10 cellular contexts compared by ENCODE assay signal in the genomic region with DNA sequence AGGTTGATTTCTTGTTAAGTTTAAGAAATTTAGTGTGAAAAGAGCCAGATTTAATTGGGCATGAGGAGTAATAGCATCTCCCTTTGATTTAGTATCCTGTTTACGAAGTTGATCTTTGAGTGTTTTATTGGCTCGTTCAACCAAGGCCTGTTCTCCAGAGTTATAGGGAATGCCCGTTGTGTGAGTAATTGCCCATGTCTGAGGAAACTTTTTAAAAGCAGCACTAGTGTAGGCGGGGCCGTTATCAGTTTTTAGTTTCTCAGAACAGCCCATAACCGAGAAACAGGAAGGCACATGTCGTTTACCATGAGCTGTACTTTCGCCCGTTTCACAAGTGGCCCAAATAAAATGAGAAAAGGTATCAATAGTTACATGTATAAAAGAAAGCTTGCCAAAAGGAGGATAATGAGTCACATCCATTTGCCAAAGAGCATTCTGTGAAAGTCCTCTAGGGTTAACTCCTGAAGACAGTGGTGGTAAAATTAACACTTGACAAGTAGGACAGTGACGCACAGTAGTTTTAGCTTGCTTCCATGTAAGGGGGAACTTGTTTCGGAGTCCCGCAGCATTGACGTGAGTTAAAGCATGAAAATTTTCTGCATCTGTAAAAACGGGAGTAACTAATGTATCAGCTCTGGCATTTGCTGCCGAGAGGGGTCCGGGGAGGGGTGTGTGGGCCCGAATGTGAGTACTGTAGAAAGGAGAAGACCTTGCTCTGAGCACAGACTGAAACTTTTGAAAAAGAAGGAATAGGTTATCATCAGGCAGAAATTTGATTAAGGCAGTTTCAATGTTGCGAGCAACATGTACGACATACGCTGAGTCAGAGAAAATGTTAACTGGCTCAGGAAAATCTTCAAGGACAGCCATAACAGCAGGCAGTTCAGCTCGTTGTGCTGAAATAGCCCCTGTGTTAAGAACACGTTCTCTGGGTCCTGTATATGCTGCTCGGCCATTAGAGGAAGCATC. TPM values are rescaled to one million over a fixed set of nuclear protein-coding genes. Genes with fewer than 3 reads are reported as not detected.
DNase-seq lines count a peak whose midpoint lies in the region; ATAC-seq and TF ChIP-seq lines count a peak whose summit lies in the region.
"Had no signal": no experiment of that assay in that cellular context is flagged by ENCODE, and none has a peak within 500 bp of the region (broad histone marks: within the 10 kb centered on the region; RNA-seq: fewer than 3 reads in every experiment).

No MANE protein-coding gene starts in this region.

- H3K27ac ChIP-seq in suprapubic skin = peak overlapping the region; percentile 84
- no peak overlapping the region for H3K27ac ChIP-seq in MM.1S (ENCODE audit: low read length)
- no peak overlapping the region for H3K27ac ChIP-seq in H9 (ENCODE audit: insufficient read length, low read depth, low read length)

- no peaks in the 10 kb centered on the region for H3K27me3 Mint-ChIP-seq in activated CD4-positive, alpha-beta T cell treated with anti-CD3 and anti-CD28 coated beads, Interleukin-2, amount 10 ng/mL, durations not matched to agents 7 days and 5 days
- no peaks in the 10 kb centered on the region for H3K27me3 Mint-ChIP-seq in activated T-helper 1 cell treated with anti-CD3 and anti-CD28 coated beads, Interleukin-12 subunit alpha, Interleukin-12 subunit beta, Interleukin-2, Interleukin-4 antibody, amounts not matched to agents 30 ng/mL and 10 ng/mL and 1 ng/mL, durations not matched to agents 14 hours and 24 hours and 36 hours (ENCODE audit: insufficient read depth)
- peaks cover 11% of the 10 kb centered on the region for H3K27me3 Mint-ChIP-seq in H9 (ENCODE audit: low read depth)

- intact Hi-C loops in activated T-helper 1 cell treated with anti-CD3 and anti-CD28 coated beads, Interleukin-12 subunit alpha, Interleukin-12 subunit beta, Interleukin-2, Interleukin-4 antibody, amounts not matched to agents 30 ng/mL and 10 ng/mL and 1 ng/mL, durations not matched to agents 14 hours and 24 hours and 36 hours (cut with micrococcal nuclease) = no loop called here
- intact Hi-C loops in left ventricle myocardium superior (cut with micrococcal nuclease) = no loop called here

- no peak overlapping the region for H2BK5ac ChIP-seq in H9 (ENCODE audit: insufficient read length, low read length)

- no peaks in the 10 kb centered on the region for H3K79me2 ChIP-seq in MM.1S (ENCODE audit: low read length)
- H3K79me2 ChIP-seq in H9 (ENCODE audit: insufficient read depth, low read length) = no peaks in the 10 kb centered on the region

- no peak overlapping the region for H3K4me3 Mint-ChIP-seq in activated CD4-positive, alpha-beta T cell treated with anti-CD3 and anti-CD28 coated beads, Interleukin-2, amount 10 ng/mL, durations not matched to agents 7 days and 5 days
- peak overlapping the region; percentile 74 for H3K4me3 Mint-ChIP-seq in activated T-helper 1 cell treated with anti-CD3 and anti-CD28 coated beads, Interleukin-12 subunit alpha, Interleukin-12 subunit beta, Interleukin-2, Interleukin-4 antibody, amounts not matched to agents 30 ng/mL and 10 ng/mL and 1 ng/mL, durations not matched to agents 14 hours and 24 hours and 36 hours
- no peak overlapping the region for H3K4me3 Mint-ChIP-seq in H9

- no peak overlapping the region for H2AFZ ChIP-seq in MM.1S (ENCODE audit: low read length)
- H2AFZ ChIP-seq in H9 (ENCODE audit: low read length) = no peak overlapping the region

- peak; percentile 52 for ATAC-seq in left ventricle myocardium superior

- no peak overlapping the region for H3K27ac Mint-ChIP-seq in activated CD4-positive, alpha-beta T cell treated with anti-CD3 and anti-CD28 coated beads, Interleukin-2, amount 10 ng/mL, durations not matched to agents 7 days and 5 days
- H3K27ac Mint-ChIP-seq in activated T-helper 1 cell treated with anti-CD3 and anti-CD28 coated beads, Interleukin-12 subunit alpha, Interleukin-12 subunit beta, Interleukin-2, Interleukin-4 antibody, amounts not matched to agents 30 ng/mL and 10 ng/mL and 1 ng/mL, durations not matched to agents 14 hours and 24 hours and 36 hours = peak overlapping the region; percentile 94
- no peak overlapping the region; a peak in 1 of 7 replicates for H3K27ac Mint-ChIP-seq in H9

- H3K79me1 ChIP-seq in H9 (ENCODE audit: insufficient read depth, low read depth, low read length, poor library complexity, severe bottlenecking) = no peaks in the 10 kb centered on the region

- H3K9me3 Mint-ChIP-seq in activated CD4-positive, alpha-beta T cell treated with anti-CD3 and anti-CD28 coated beads, Interleukin-2, amount 10 ng/mL, durations not matched to agents 7 days and 5 days = no peaks in the 10 kb centered on the region
- no peaks in the 10 kb centered on the region for H3K9me3 Mint-ChIP-seq in activated T-helper 1 cell treated with anti-CD3 and anti-CD28 coated beads, Interleukin-12 subunit alpha, Interleukin-12 subunit beta, Interleukin-2, Interleukin-4 antibody, amounts not matched to agents 30 ng/mL and 10 ng/mL and 1 ng/mL, durations not matched to agents 14 hours and 24 hours and 36 hours
- peaks cover 0 to 7% of the 10 kb centered on the region in 2 experiments; a peak in 4 of 5 replicates for H3K9me3 Mint-ChIP-seq in H9

- POLR2A ChIA-PET in activated CD4-positive, alpha-beta T cell treated with anti-CD3 and anti-CD28 coated beads, Interleukin-2, amount 10 ng/mL, durations not matched to agents 7 days and 5 days (lab: Charles Lee) = no interaction called here

- no peak for TF ChIP-seq POLR2A in suprapubic skin (IDR thresholded peaks at IDR 0.05)

- H3K56ac ChIP-seq in H9 (ENCODE audit: insufficient read length, low read depth, low read length) = no peak overlapping the region

- H3K23me2 ChIP-seq in H9 (ENCODE audit: insufficient read length, low read depth, low read length, poor library complexity, severe bottlenecking) = no peaks in the 10 kb centered on the region

- no peak overlapping the region for H4K91ac ChIP-seq in H9 (ENCODE audit: insufficient read length, low read depth, low read length)

- no peak overlapping the region for H3K4me3 ChIP-seq in suprapubic skin
- H3K4me3 ChIP-seq in MM.1S (ENCODE audit: low read length) = no peak overlapping the region

- H2BK120ac ChIP-seq in H9 (ENCODE audit: low read depth, low read length, poor library complexity, severe bottlenecking) = no peak overlapping the region

- no peaks in the 10 kb centered on the region for H4K20me1 ChIP-seq in MM.1S (ENCODE audit: insufficient read depth, low read length)
- no peaks in the 10 kb centered on the region for H4K20me1 ChIP-seq in H9 (ENCODE audit: control insufficient read depth, insufficient read depth, insufficient read length)

- no peak overlapping the region for H2BK15ac ChIP-seq in H9 (ENCODE audit: low read depth, low read length)

- CTCF ChIA-PET in activated CD4-positive, alpha-beta T cell treated with anti-CD3 and anti-CD28 coated beads, Interleukin-2, amount 10 ng/mL, durations not matched to agents 7 days and 5 days (lab: Charles Lee) = interaction anchor here (0.8 kb wide), 1 partner anchor 14 kb away, joined by 3 read pairs; no protein-coding TSS in a partner anchor

- H4K5ac ChIP-seq in H9 (ENCODE audit: insufficient read length, low read depth, low read length) = no peak overlapping the region

- TF ChIP-seq CTCF in suprapubic skin (IDR thresholded peaks at IDR 0.05) = no peak
- no peak for TF ChIP-seq CTCF in MM.1S (IDR thresholded peaks at IDR 0.05; ENCODE audit: low read length)
- no peak for TF ChIP-seq CTCF in H9 (conservative IDR thresholded peaks at IDR 0.05)

- H2AK5ac ChIP-seq in H9 (ENCODE audit: insufficient read length, low read length) = no peak overlapping the region

- H2BK12ac ChIP-seq in H9 (ENCODE audit: insufficient read length, low read depth, low read length) = no peak overlapping the region

- no peak for TF ChIP-seq EP300 in suprapubic skin (IDR thresholded peaks at IDR 0.05)

- H3K4ac ChIP-seq in H9 (ENCODE audit: low read depth, low read length) = no peak overlapping the region

- H3K9me2 ChIP-seq in MM.1S (replicated peaks; ENCODE audit: insufficient read depth, low read length) = no peaks in the 10 kb centered on the region

- no peak overlapping the region for H3T11ph ChIP-seq in H9 (ENCODE audit: low read length)

- peak; percentile 63 for DNase-seq in activated CD4-positive, alpha-beta T cell treated with anti-CD3 and anti-CD28 coated beads for 4 hours
- DNase-seq in activated CD4-positive, alpha-beta T cell treated with anti-CD3 and anti-CD28 coated beads, Interleukin-2, amount 10 ng/mL, durations not matched to agents 7 days and 5 days = no peak
- DNase-seq in activated T-helper 1 cell treated with anti-CD3 and anti-CD28 coated beads, Interleukin-12 subunit alpha, Interleukin-12 subunit beta, Interleukin-2, Interleukin-4 antibody, amounts not matched to agents 30 ng/mL and 10 ng/mL and 1 ng/mL, durations not matched to agents 14 hours and 24 hours and 36 hours (ENCODE audit: low spot score) = no peak
- DNase-seq in left ventricle myocardium superior = no peak
- DNase-seq in suprapubic skin (ENCODE audit: low spot score in 2 of 2) = no peak
- no peak for DNase-seq in MM.1S
- no peak for DNase-seq in H9
- DNase-seq in DMS114 treated with DMSO at 0.1 percent for 48 hours (lab: John Stamatoyannopoulos, UW; ENCODE audit: unreplicated experiment) = no peak
- DNase-seq: AML-193, NCI-H2171 had no signal

- H3K4me1 ChIP-seq in suprapubic skin = peaks cover 19% of the 10 kb centered on the region
- H3K4me1 ChIP-seq in MM.1S (ENCODE audit: low read length) = no peaks in the 10 kb centered on the region
- no peaks in the 10 kb centered on the region for H3K4me1 ChIP-seq in H9 (ENCODE audit: insufficient read depth, low read length)

- H3K18ac ChIP-seq in H9 (ENCODE audit: insufficient read length, low read depth, low read length) = no peak overlapping the region

- no peaks in the 10 kb centered on the region for H3K27me3 ChIP-seq in suprapubic skin
- H3K27me3 ChIP-seq in MM.1S (replicated peaks; ENCODE audit: insufficient read depth, low read length) = no peaks in the 10 kb centered on the region
- H3K27me3 ChIP-seq in H9 (ENCODE audit: insufficient read depth, low read length) = no peaks in the 10 kb centered on the region

- H3K36me3 Mint-ChIP-seq in activated CD4-positive, alpha-beta T cell treated with anti-CD3 and anti-CD28 coated beads, Interleukin-2, amount 10 ng/mL, durations not matched to agents 7 days and 5 days (ENCODE audit: low read depth) = no peaks in the 10 kb centered on the region
- peaks cover 42% of the 10 kb centered on the region for H3K36me3 Mint-ChIP-seq in activated T-helper 1 cell treated with anti-CD3 and anti-CD28 coated beads, Interleukin-12 subunit alpha, Interleukin-12 subunit beta, Interleukin-2, Interleukin-4 antibody, amounts not matched to agents 30 ng/mL and 10 ng/mL and 1 ng/mL, durations not matched to agents 14 hours and 24 hours and 36 hours (ENCODE audit: low read depth)
- H3K36me3 Mint-ChIP-seq in H9 (ENCODE audit: insufficient read depth in 1 of 3, low read depth in 3 of 3) = peaks cover 0 to 4% (median 0%) of the 10 kb centered on the region in 3 experiments; a peak in 3 of 7 replicates

- no peak overlapping the region for H3K14ac ChIP-seq in H9 (ENCODE audit: insufficient read depth, low read length)

- H3K9ac ChIP-seq in MM.1S (ENCODE audit: low read length) = no peak overlapping the region
- no peak overlapping the region for H3K9ac ChIP-seq in H9 (ENCODE audit: extremely low read depth, insufficient read length, low read length)

- H3K23ac ChIP-seq in H9 (ENCODE audit: insufficient read length, low read depth, low read length) = no peak overlapping the region

- no peaks in the 10 kb centered on the region for H3F3A ChIP-seq in MM.1S (ENCODE audit: insufficient read depth, low read length)

- H3K4me2 ChIP-seq in MM.1S (ENCODE audit: low read depth, low read length) = no peak overlapping the region
- no peak overlapping the region for H3K4me2 ChIP-seq in H9 (ENCODE audit: insufficient read depth, insufficient read length, low read length)

- peaks cover 4% of the 10 kb centered on the region for H3K4me1 Mint-ChIP-seq in activated CD4-positive, alpha-beta T cell treated with anti-CD3 and anti-CD28 coated beads, Interleukin-2, amount 10 ng/mL, durations not matched to agents 7 days and 5 days
- peaks cover 36% of the 10 kb centered on the region for H3K4me1 Mint-ChIP-seq in activated T-helper 1 cell treated with anti-CD3 and anti-CD28 coated beads, Interleukin-12 subunit alpha, Interleukin-12 subunit beta, Interleukin-2, Interleukin-4 antibody, amounts not matched to agents 30 ng/mL and 10 ng/mL and 1 ng/mL, durations not matched to agents 14 hours and 24 hours and 36 hours (ENCODE audit: low read depth)
- peaks cover 9 to 13% of the 10 kb centered on the region in 2 experiments for H3K4me1 Mint-ChIP-seq in H9

- H4K8ac ChIP-seq in H9 (replicated peaks; ENCODE audit: insufficient read length, low read depth, low read length) = no peak overlapping the region

- no peaks in the 10 kb centered on the region for H3K9me3 ChIP-seq in suprapubic skin
- H3K9me3 ChIP-seq in MM.1S (replicated peaks; ENCODE audit: insufficient read depth, low read length) = no peaks in the 10 kb centered on the region
- no peaks in the 10 kb centered on the region for H3K9me3 ChIP-seq in H9 (ENCODE audit: control insufficient read depth, low read depth, low read length)

- H2BK20ac ChIP-seq in H9 (ENCODE audit: low read depth, low read length, poor library complexity, severe bottlenecking) = no peak overlapping the region

- H3K36me3 ChIP-seq in suprapubic skin (peaks cover 10% of the 10 kb centered on the region), MM.1S (replicated peaks; ENCODE audit: insufficient read depth, low read length) (no peaks in the 10 kb centered on the region)

- WGBS in suprapubic skin = 31% methylated on average over 23 of the region's 23 CpGs
- WGBS in H9 (ENCODE audit: extremely low coverage, insufficient read length, low lambda C conversion rate) = no CpG with 5 or more reads among the region's 23 CpGs

RNA-seq across cellular contexts. Expression of gene KCTD5, which starts 18.5 kb away (rescaled TPM):
- total RNA-seq in activated CD4-positive, alpha-beta T cell treated with anti-CD3 and anti-CD28 coated beads, Interleukin-2, amount 10 ng/mL, durations not matched to agents 7 days and 5 days = 10 to 100 TPM; 31.6 to 34.4 TPM
- 63.9 and 69.6 TPM in 2 replicates for total RNA-seq in activated T-helper 1 cell treated with anti-CD3 and anti-CD28 coated beads, Interleukin-12 subunit alpha, Interleukin-12 subunit beta, Interleukin-2, Interleukin-4 antibody, amounts not matched to agents 30 ng/mL and 10 ng/mL and 1 ng/mL, durations not matched to agents 14 hours and 24 hours and 36 hours
- total RNA-seq in left ventricle myocardium superior (10.4 TPM), suprapubic skin (10 to 100 TPM; 46.3 to 84.4 (median 53.0) TPM), H9 (2021) (38.8 and 39.9 TPM in 2 replicates)

RNA-seq across cellular contexts. Expression of gene PRSS27, which starts 56.2 kb away (rescaled TPM):
- 1 to 10 TPM; 1.5 to 1.7 TPM for total RNA-seq in activated CD4-positive, alpha-beta T cell treated with anti-CD3 and anti-CD28 coated beads, Interleukin-2, amount 10 ng/mL, durations not matched to agents 7 days and 5 days
- 1.7 and 1.8 TPM in 2 replicates for total RNA-seq in activated T-helper 1 cell treated with anti-CD3 and anti-CD28 coated beads, Interleukin-12 subunit alpha, Interleukin-12 subunit beta, Interleukin-2, Interleukin-4 antibody, amounts not matched to agents 30 ng/mL and 10 ng/mL and 1 ng/mL, durations not matched to agents 14 hours and 24 hours and 36 hours
- total RNA-seq in left ventricle myocardium superior (0.12 TPM), suprapubic skin (1 to 10 TPM; 1.6 to 9.5 (median 5.6) TPM), H9 (2021) (3.6 and 5.0 TPM in 2 replicates)

Comparison
In these comparisons a context has a peak if more than half of its experiments do, and no peak if none do; other contexts are left out.
1. DNase-seq: peak in activated CD4-positive, alpha-beta T cell treated with anti-CD3 and anti-CD28 coated beads for 4 hours (2 of 2); none in activated CD4-positive, alpha-beta T cell treated with anti-CD3 and anti-CD28 coated beads, Interleukin-2, amount 10 ng/mL, durations not matched to agents 7 days and 5 days (single experiment), activated T-helper 1 cell treated with anti-CD3 and anti-CD28 coated beads, Interleukin-12 subunit alpha, Interleukin-12 subunit beta, Interleukin-2, Interleukin-4 antibody, amounts not matched to agents 30 ng/mL and 10 ng/mL and 1 ng/mL, durations not matched to agents 14 hours and 24 hours and 36 hours (single experiment), left ventricle myocardium superior (single experiment), suprapubic skin (0 of 2), MM.1S (single experiment), H9 (single experiment) and DMS114 treated with DMSO at 0.1 percent for 48 hours (single experiment).